ENCODE assay signal across 2 cellular contexts in the genomic region with DNA sequence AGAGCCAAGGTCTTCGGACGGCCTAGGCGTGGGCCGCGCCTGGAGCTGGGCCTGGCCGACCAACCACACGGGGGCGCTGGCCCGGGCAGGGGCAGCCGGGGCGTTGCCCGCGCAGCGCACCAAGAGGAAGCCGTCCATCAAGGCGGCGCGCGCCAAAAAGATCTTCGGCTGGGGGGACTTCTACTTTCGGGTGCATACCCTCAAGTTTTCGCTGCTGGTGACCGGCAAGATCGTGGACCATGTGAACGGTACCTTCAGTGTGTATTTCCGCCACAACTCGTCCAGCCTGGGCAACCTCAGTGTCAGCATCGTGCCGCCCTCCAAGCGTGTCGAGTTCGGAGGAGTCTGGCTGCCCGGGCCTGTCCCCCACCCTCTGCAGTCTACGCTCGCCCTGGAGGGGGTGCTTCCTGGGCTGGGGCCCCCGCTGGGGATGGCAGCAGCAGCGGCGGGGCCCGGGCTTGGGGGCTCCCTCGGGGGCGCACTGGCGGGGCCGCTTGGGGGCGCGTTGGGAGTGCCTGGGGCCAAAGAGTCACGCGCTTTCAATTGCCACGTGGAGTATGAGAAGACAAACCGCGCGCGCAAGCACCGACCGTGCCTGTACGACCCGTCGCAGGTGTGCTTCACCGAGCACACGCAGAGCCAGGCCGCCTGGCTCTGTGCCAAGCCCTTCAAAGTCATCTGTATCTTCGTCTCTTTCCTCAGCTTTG.
TF ChIP-seq lines count a peak whose summit lies in the region.

No MANE protein-coding gene starts in this region.

TF ChIP-seq in SK-N-SH, 30 proteins besides CTCF, POLR2A, EP300 and RAD21 (continued from another document):
- no peak for TF ChIP-seq GATA2 (CRISPR knock-in tag; IDR thresholded peaks at IDR 0.05)
- TF ChIP-seq, protein P1, sequence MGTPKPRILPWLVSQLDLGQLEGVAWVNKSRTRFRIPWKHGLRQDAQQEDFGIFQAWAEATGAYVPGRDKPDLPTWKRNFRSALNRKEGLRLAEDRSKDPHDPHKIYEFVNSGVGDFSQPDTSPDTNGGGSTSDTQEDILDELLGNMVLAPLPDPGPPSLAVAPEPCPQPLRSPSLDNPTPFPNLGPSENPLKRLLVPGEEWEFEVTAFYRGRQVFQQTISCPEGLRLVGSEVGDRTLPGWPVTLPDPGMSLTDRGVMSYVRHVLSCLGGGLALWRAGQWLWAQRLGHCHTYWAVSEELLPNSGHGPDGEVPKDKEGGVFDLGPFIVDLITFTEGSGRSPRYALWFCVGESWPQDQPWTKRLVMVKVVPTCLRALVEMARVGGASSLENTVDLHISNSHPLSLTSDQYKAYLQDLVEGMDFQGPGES (IDR thresholded peaks at IDR 0.05; ENCODE audit: low read depth, low read length) = no peak
- no peak for TF ChIP-seq CHD2 (IDR thresholded peaks at IDR 0.05; ENCODE audit: low read length, partially characterized antibody)
- no peak for TF ChIP-seq SMC3 (IDR thresholded peaks at IDR 0.05; ENCODE audit: low read depth, low read length)
- TF ChIP-seq GABPA (IDR thresholded peaks at IDR 0.05; ENCODE audit: low read depth) = no peak
- TF ChIP-seq TCF12 (IDR thresholded peaks at IDR 0.05) = no peak
- TF ChIP-seq POLR2AphosphoS5 (IDR thresholded peaks at IDR 0.05; ENCODE audit: low read depth, low read length) = no peak
- TF ChIP-seq, protein P2, sequence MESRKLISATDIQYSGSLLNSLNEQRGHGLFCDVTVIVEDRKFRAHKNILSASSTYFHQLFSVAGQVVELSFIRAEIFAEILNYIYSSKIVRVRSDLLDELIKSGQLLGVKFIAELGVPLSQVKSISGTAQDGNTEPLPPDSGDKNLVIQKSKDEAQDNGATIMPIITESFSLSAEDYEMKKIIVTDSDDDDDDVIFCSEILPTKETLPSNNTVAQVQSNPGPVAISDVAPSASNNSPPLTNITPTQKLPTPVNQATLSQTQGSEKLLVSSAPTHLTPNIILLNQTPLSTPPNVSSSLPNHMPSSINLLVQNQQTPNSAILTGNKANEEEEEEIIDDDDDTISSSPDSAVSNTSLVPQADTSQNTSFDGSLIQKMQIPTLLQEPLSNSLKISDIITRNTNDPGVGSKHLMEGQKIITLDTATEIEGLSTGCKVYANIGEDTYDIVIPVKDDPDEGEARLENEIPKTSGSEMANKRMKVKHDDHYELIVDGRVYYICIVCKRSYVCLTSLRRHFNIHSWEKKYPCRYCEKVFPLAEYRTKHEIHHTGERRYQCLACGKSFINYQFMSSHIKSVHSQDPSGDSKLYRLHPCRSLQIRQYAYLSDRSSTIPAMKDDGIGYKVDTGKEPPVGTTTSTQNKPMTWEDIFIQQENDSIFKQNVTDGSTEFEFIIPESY (IDR thresholded peaks at IDR 0.05; ENCODE audit: borderline replicate concordance, low read depth) = no peak

TF ChIP-seq in SK-N-SH treated with all-trans-retinoic acid at 6 μM for 48 hours, 23 proteins besides CTCF, POLR2A, EP300 and RAD21 (continued from another document):
- TF ChIP-seq, protein P3, sequence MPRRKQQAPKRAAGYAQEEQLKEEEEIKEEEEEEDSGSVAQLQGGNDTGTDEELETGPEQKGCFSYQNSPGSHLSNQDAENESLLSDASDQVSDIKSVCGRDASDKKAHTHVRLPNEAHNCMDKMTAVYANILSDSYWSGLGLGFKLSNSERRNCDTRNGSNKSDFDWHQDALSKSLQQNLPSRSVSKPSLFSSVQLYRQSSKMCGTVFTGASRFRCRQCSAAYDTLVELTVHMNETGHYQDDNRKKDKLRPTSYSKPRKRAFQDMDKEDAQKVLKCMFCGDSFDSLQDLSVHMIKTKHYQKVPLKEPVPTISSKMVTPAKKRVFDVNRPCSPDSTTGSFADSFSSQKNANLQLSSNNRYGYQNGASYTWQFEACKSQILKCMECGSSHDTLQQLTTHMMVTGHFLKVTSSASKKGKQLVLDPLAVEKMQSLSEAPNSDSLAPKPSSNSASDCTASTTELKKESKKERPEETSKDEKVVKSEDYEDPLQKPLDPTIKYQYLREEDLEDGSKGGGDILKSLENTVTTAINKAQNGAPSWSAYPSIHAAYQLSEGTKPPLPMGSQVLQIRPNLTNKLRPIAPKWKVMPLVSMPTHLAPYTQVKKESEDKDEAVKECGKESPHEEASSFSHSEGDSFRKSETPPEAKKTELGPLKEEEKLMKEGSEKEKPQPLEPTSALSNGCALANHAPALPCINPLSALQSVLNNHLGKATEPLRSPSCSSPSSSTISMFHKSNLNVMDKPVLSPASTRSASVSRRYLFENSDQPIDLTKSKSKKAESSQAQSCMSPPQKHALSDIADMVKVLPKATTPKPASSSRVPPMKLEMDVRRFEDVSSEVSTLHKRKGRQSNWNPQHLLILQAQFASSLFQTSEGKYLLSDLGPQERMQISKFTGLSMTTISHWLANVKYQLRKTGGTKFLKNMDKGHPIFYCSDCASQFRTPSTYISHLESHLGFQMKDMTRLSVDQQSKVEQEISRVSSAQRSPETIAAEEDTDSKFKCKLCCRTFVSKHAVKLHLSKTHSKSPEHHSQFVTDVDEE (CRISPR knock-in tag; IDR thresholded peaks at IDR 0.05) = no peak
- TF ChIP-seq RARB (CRISPR knock-in tag; IDR thresholded peaks at IDR 0.05) = no peak
- no peak for TF ChIP-seq ZC3H10 (CRISPR knock-in tag; IDR thresholded peaks at IDR 0.05)
- TF ChIP-seq, protein P4, sequence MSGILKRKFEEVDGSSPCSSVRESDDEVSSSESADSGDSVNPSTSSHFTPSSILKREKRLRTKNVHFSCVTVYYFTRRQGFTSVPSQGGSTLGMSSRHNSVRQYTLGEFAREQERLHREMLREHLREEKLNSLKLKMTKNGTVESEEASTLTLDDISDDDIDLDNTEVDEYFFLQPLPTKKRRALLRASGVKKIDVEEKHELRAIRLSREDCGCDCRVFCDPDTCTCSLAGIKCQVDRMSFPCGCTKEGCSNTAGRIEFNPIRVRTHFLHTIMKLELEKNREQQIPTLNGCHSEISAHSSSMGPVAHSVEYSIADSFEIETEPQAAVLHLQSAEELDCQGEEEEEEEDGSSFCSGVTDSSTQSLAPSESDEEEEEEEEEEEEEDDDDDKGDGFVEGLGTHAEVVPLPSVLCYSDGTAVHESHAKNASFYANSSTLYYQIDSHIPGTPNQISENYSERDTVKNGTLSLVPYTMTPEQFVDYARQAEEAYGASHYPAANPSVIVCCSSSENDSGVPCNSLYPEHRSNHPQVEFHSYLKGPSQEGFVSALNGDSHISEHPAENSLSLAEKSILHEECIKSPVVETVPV (CRISPR knock-in tag; IDR thresholded peaks at IDR 0.05) = no peak
